In the genomic region with DNA sequence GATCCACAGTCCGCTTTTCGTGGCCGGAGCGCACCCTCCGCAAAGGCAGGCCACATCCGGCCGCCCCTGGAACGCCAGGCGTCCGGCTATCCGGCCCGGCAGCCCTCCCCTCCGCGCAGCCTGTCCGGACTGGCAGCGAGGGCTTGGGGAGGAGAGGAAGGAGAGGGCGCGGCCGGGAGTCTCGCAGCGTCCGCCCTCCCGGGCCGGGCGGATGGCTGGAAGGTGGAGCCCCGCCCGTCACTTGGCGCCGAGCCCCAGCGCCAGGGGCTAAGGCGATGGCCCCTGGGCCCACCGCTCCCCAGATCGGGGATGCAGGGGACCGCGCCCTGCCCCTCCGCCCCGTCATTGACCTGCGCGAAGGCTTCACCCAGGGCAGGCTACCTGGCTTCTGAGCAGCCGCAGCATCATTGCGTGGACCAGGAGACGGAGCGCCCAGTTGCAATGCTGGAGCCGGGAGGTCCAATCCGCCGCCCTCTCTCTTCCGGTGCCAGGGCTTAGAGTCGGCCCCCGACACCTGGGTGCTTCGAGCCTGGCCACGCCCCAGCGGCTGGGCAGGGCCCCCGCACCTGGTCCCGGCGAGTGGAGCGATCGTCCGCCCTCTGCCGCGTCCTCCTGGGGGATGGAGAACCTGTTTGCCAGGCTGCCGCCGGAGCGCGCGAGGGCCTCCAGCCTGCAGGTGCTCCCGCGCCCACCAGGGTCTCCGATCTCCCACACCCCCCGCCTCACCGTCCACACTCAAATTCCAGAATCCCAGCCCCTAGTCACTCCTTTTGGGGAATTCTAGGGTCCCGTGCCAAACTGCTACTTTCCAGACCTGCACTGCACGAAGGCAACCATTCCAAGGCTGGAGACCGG, we compare ENCODE assay signal across 8 cellular contexts. TPM values are rescaled to one million over a fixed set of nuclear protein-coding genes. Genes with fewer than 3 reads are reported as not detected.
DNase-seq lines count a peak whose midpoint lies in the region; TF ChIP-seq lines count a peak whose summit lies in the region.

Gene FUT1, minus strand, starts transcription at position 131 of the 855 bp plus-strand sequence. CDS start 1,360 bp downstream, outside the sequence.

- intact Hi-C loops in activated naive CD4-positive, alpha-beta T cell treated with anti-CD3 and anti-CD28 coated beads for 36 hours (cut with micrococcal nuclease): no loop called here
- intact Hi-C loops in ovary (cut with DNase I): no loop called here

- peak within 1 kb of the TSS; percentile 55 for H3K4me3 Mint-ChIP-seq in activated naive CD4-positive, alpha-beta T cell treated with anti-CD3 and anti-CD28 coated beads for 36 hours

- H3K9me3 Mint-ChIP-seq in activated naive CD4-positive, alpha-beta T cell treated with anti-CD3 and anti-CD28 coated beads for 36 hours: no peaks in the 10 kb centered on the region

- H3K27me3 Mint-ChIP-seq in activated naive CD4-positive, alpha-beta T cell treated with anti-CD3 and anti-CD28 coated beads for 36 hours (ENCODE audit: low read depth): peaks cover 22% of the 10 kb centered on the region

- peak; percentile 44 for DNase-seq in activated CD4-positive, alpha-beta T cell treated with anti-CD3 and anti-CD28 coated beads for 48 hours
- no peak for DNase-seq in activated CD4-positive, alpha-beta T cell treated with anti-CD3 and anti-CD28 coated beads for 1 hour
- DNase-seq in NCI-H510A treated with DMSO at 0.1 percent for 48 hours (lab: John Stamatoyannopoulos, UW) (peak; percentile 94), glomerular visceral epithelial cell (ENCODE audit: extremely low spot score) (peak; percentile 62), ovary (no peak), foreskin melanocyte (no peak)
- peak; percentile 53 for DNase-seq in activated naive CD4-positive, alpha-beta T cell treated with anti-CD3 and anti-CD28 coated beads for 36 hours
- DNase-seq in NK-92 treated with Interleukin-12 subunit alpha and Interleukin-12 subunit beta, amount 100 ng/mL, for 24 hours (lab: John Stamatoyannopoulos, UW): no peak

- 1 to 6% (median 2%) methylated on average over 59 to 73 of the region's 73 CpGs for WGBS in ovary, 3 donors

- H3K4me1 ChIP-seq in ovary (ENCODE audit: insufficient read depth): peaks cover 2% of the 10 kb centered on the region

- no peaks in the 10 kb centered on the region for H3K36me3 ChIP-seq in ovary

- peak within 1 kb of the TSS; percentile 9 for H3K4me3 ChIP-seq in ovary

- TF ChIP-seq EP300 in ovary (IDR thresholded peaks at IDR 0.05): no peak

- no peak for TF ChIP-seq CTCF in ovary (IDR thresholded peaks at IDR 0.05)

- no peaks in the 10 kb centered on the region for H3K27me3 ChIP-seq in ovary

- H3K27ac Mint-ChIP-seq in activated naive CD4-positive, alpha-beta T cell treated with anti-CD3 and anti-CD28 coated beads for 36 hours: peak within 1 kb of the TSS; percentile 32

- peaks cover 15% of the 10 kb centered on the region for H3K4me1 Mint-ChIP-seq in activated naive CD4-positive, alpha-beta T cell treated with anti-CD3 and anti-CD28 coated beads for 36 hours (ENCODE audit: low read depth)

- H3K27ac ChIP-seq in ovary: no peak within 1 kb of the TSS

- H3K9me3 ChIP-seq in ovary: no peaks in the 10 kb centered on the region

- H3K36me3 Mint-ChIP-seq in activated naive CD4-positive, alpha-beta T cell treated with anti-CD3 and anti-CD28 coated beads for 36 hours (ENCODE audit: low read depth): no peaks in the 10 kb centered on the region

- TF ChIP-seq POLR2A in ovary (IDR thresholded peaks at IDR 0.05): no peak

- CTCF ChIA-PET in activated naive CD4-positive, alpha-beta T cell treated with anti-CD3 and anti-CD28 coated beads for 36 hours (lab: Charles Lee): interaction anchor here (1.0 kb wide), 1 partner anchor 65 kb away, joined by 3 read pairs; no protein-coding TSS in a partner anchor

RNA-seq across cellular contexts. Expression of gene FUT1, which starts in this region (rescaled TPM):
- under 1 TPM; 0.07 to 0.12 TPM for total RNA-seq in activated naive CD4-positive, alpha-beta T cell treated with anti-CD3 and anti-CD28 coated beads for 36 hours
- total RNA-seq in ovary: 1 to 10 TPM in 3 of 7 donors, under 1 TPM in 4; 0.48 to 4.0 (median 0.87) TPM
- 1 to 10 TPM; 1.3 to 1.4 TPM for polyA plus RNA-seq in ovary

Comparison
In these comparisons a context has a peak if more than half of its experiments do, and no peak if none do; other contexts are left out.
1. DNase-seq: peak in activated CD4-positive, alpha-beta T cell treated with anti-CD3 and anti-CD28 coated beads for 48 hours (single experiment), NCI-H510A treated with DMSO at 0.1 percent for 48 hours (single experiment) and glomerular visceral epithelial cell (single experiment); none in activated CD4-positive, alpha-beta T cell treated with anti-CD3 and anti-CD28 coated beads for 1 hour (single experiment), ovary (0 of 5), NK-92 treated with Interleukin-12 subunit alpha and Interleukin-12 subunit beta, amount 100 ng/mL, for 24 hours (single experiment) and foreskin melanocyte (single experiment).
2. Peak in DNase-seq in activated naive CD4-positive, alpha-beta T cell treated with anti-CD3 and anti-CD28 coated beads for 36 hours; RNA of the gene not detected or under 1 TPM.